ENCODE assay signal across 13 cellular contexts in genomic region chr3:58608648-58609047, GRCh38. TPM values are rescaled to one million over a fixed set of nuclear protein-coding genes. Genes with fewer than 3 reads are reported as not detected.
A peak's percentile ranks its signal among the peaks of the same experiment; 100 is the strongest.
DNase-seq lines count a peak whose midpoint lies in the region; ATAC-seq, FAIRE-seq and TF ChIP-seq lines count a peak whose summit lies in the region.
"Had no signal": no experiment of that assay in that cellular context is flagged by ENCODE, and none has a peak within 500 bp of the region (broad histone marks: within the 10 kb centered on the region; RNA-seq: fewer than 3 reads in every experiment).

No MANE protein-coding gene starts in this region.

- FAIRE-seq in HepG2 (lab: Jason Lieb, UNC), result no peak

- TF ChIP-seq EP300 in HepG2 (IDR thresholded peaks at IDR 0.05; ENCODE audit: low read depth in 2 of 2, low read length in 2 of 2) (no peak), HepG2 (CRISPR knock-in tag; IDR thresholded peaks at IDR 0.05; ENCODE audit: borderline replicate concordance) (no peak)

- H3K4me3 ChIP-seq in PC-3 (ENCODE audit: low read length) (peak overlapping the region; percentile 27; the same call in 1 of the 2 replicates), prostate gland (no peak overlapping the region), HepG2 (replicated peaks in 1 of 3; ENCODE audit: insufficient read depth in 1 of 3, low read depth in 2 of 3, low read length in 3 of 3) (no peak overlapping the region), colonic mucosa (no peak overlapping the region)
- H3K4me3 ChIP-seq: adrenal gland, neural progenitor cell had no signal

- H3K27ac ChIP-seq in PC-3 (ENCODE audit: low read length), result peak overlapping the region; percentile 98
- no peak overlapping the region for H3K27ac ChIP-seq in prostate gland
- no peak overlapping the region for H3K27ac ChIP-seq in HepG2 (ENCODE audit: extremely low read length, insufficient read depth, low read length)
- H3K27ac ChIP-seq in colonic mucosa, result no peak overlapping the region
- H3K27ac ChIP-seq: adrenal gland, neural progenitor cell had no signal

- CTCF ChIA-PET in PC-3 (lab: Charles Lee) (interaction anchor here (0.5 to 0.6 kb wide), 3 partner anchors 19 to 444 kb away, joined by 3 to 6 read pairs (median 3); no protein-coding TSS in a partner anchor), HepG2 (lab: Yijun Ruan, JAX; ENCODE audit: low intra/inter-chr PET ratio, low total read pairs) (no interaction called here)

- WGBS in prostate gland, result 57% methylated on average over 5 of the region's 5 CpGs
- 28% methylated on average over 5 of the region's 5 CpGs for WGBS in HepG2 (ENCODE audit: low lambda C conversion rate)

- TF ChIP-seq RAD21 in HepG2 (CRISPR knock-in tag; IDR thresholded peaks at IDR 0.05), result no peak

- DNase-seq in NCI-H1092 treated with DMSO at 0.1 percent for 48 hours (lab: John Stamatoyannopoulos, UW) (peak; percentile 67), PC-3 (peak; percentile 96), glomerular visceral epithelial cell (ENCODE audit: extremely low spot score) (peak; percentile 89), prostate gland (ENCODE audit: low spot score) (peak; percentile 79), HepG2 (ENCODE audit: low spot score) (no peak), colonic mucosa (no peak)
- no peak for DNase-seq in activated naive CD4-positive, alpha-beta T cell treated with anti-CD3 and anti-CD28 coated beads, Interleukin-2, amount 50 U/mL, for 16 hours
- DNase-seq: adrenal gland; MM.1S; OCI-M1; stimulated activated naive CD4-positive, alpha-beta T cell treated with Interleukin-2 at 50 U/mL for 16 hours; T1000 had no signal

- TF ChIP-seq CTCF in PC-3 (conservative IDR thresholded peaks at IDR 0.05; ENCODE audit: low read depth, low read length), result no peak
- TF ChIP-seq CTCF in prostate gland (IDR thresholded peaks at IDR 0.05), result no peak
- TF ChIP-seq CTCF in HepG2 (CRISPR knock-in tag; IDR thresholded peaks at IDR 0.05), result no peak
- no peak for TF ChIP-seq CTCF in colonic mucosa (IDR thresholded peaks at IDR 0.05)

- H3F3A ChIP-seq in PC-3 (ENCODE audit: low read length, unreplicated experiment), result no peaks in the 10 kb centered on the region

- peak; percentile 85 for ATAC-seq in PC-3
- no peak for ATAC-seq in HepG2

- intact Hi-C loops in PC-3 (cut with micrococcal nuclease), result loop anchor here (1.0 kb wide), 2 partner anchors 21 to 40 kb away; no protein-coding TSS in a partner anchor
- intact Hi-C loops in prostate gland (cut with DNase I), result no loop called here
- intact Hi-C loops in HepG2 (cut with micrococcal nuclease; ENCODE audit: unreplicated experiment), result no loop called here
- intact Hi-C loops in colonic mucosa (cut with DNase I), result no loop called here

- POLR2A ChIA-PET in PC-3 (lab: Charles Lee; ENCODE audit: unreplicated experiment) (no interaction called here), HepG2 (lab: Yijun Ruan, JAX) (no interaction called here)

- H4K20me1 ChIP-seq in PC-3 (ENCODE audit: low read length), result no peaks in the 10 kb centered on the region
- H4K20me1 ChIP-seq in HepG2 (ENCODE audit: insufficient read depth, low read length), result no peaks in the 10 kb centered on the region

- peaks cover 34% of the 10 kb centered on the region for H3K4me1 ChIP-seq in PC-3 (ENCODE audit: insufficient read depth, low read length)
- H3K4me1 ChIP-seq in prostate gland (replicated peaks), result no peaks in the 10 kb centered on the region
- no peaks in the 10 kb centered on the region for H3K4me1 ChIP-seq in HepG2 (ENCODE audit: insufficient read depth, low read length)
- H3K4me1 ChIP-seq in colonic mucosa, result no peaks in the 10 kb centered on the region
- H3K4me1 ChIP-seq: adrenal gland had no signal

- H3K9me2 ChIP-seq in PC-3 (replicated peaks; ENCODE audit: low read length), result no peaks in the 10 kb centered on the region

- H3K9ac ChIP-seq in PC-3 (ENCODE audit: low read length) (peak overlapping the region; percentile 88), HepG2 (ENCODE audit: insufficient read depth, low read depth, low read length) (no peak overlapping the region), colonic mucosa (ENCODE audit: low read depth in 2 of 2, low read length in 2 of 2) (no peak overlapping the region)
- H3K9ac ChIP-seq: neural progenitor cell had no signal

- H3K4me2 ChIP-seq in PC-3 (ENCODE audit: low read length) (peak overlapping the region; percentile 71), HepG2 (ENCODE audit: low read depth, low read length) (no peak overlapping the region)
- H3K4me2 ChIP-seq: neural progenitor cell had no signal

- 0 out of 2 replicates have a peak overlapping the region, but pooled peaks have one; percentile 23 for H2AFZ ChIP-seq in PC-3 (ENCODE audit: low read length)
- no peak overlapping the region for H2AFZ ChIP-seq in HepG2 (ENCODE audit: low read length)
- H2AFZ ChIP-seq: neural progenitor cell had no signal

- TF ChIP-seq POLR2A in prostate gland (IDR thresholded peaks at IDR 0.05) (no peak), HepG2 (IDR thresholded peaks at IDR 0.05; ENCODE audit: insufficient read depth in 1 of 2, low read depth in 2 of 2, low read length in 2 of 2) (no peak)

- no peaks in the 10 kb centered on the region for H3K36me3 ChIP-seq in PC-3 (ENCODE audit: low read depth, low read length)
- H3K36me3 ChIP-seq in prostate gland, result no peaks in the 10 kb centered on the region
- H3K36me3 ChIP-seq in HepG2 (replicated peaks in 1 of 2; ENCODE audit: control insufficient read depth in 1 of 2, insufficient read depth in 2 of 2, low read length in 2 of 2), result no peaks in the 10 kb centered on the region
- H3K36me3 ChIP-seq in colonic mucosa, result no peaks in the 10 kb centered on the region
- H3K36me3 ChIP-seq: adrenal gland, neural progenitor cell had no signal

- H3K79me2 ChIP-seq in PC-3 (ENCODE audit: low read length) (no peaks in the 10 kb centered on the region), HepG2 (ENCODE audit: insufficient read depth, low read length) (no peaks in the 10 kb centered on the region)

- no TSS peak for BruUV-seq in PC-3 (replicated peaks; lab: Mats Ljungman, UMichigan)
- no TSS peak for BruUV-seq in HepG2 (replicated peaks; lab: Mats Ljungman, UMichigan)

- no peaks in the 10 kb centered on the region for H3K27me3 ChIP-seq in PC-3 (ENCODE audit: low read length)
- H3K27me3 ChIP-seq in prostate gland (replicated peaks; ENCODE audit: insufficient read depth), result no peaks in the 10 kb centered on the region
- H3K27me3 ChIP-seq in HepG2 (ENCODE audit: control insufficient read depth in 1 of 2, insufficient read depth in 2 of 2, low read length in 2 of 2), result no peaks in the 10 kb centered on the region; a peak in 1 of 5 replicates
- no peaks in the 10 kb centered on the region for H3K27me3 ChIP-seq in colonic mucosa
- H3K27me3 ChIP-seq: adrenal gland, neural progenitor cell had no signal

- H3K9me3 ChIP-seq in PC-3 (ENCODE audit: low read length) (no peaks in the 10 kb centered on the region), prostate gland (no peaks in the 10 kb centered on the region), HepG2 (ENCODE audit: low read length) (no peaks in the 10 kb centered on the region), colonic mucosa (no peaks in the 10 kb centered on the region)
- H3K9me3 ChIP-seq: adrenal gland had no signal

- in situ Hi-C loops in HepG2 (cut with HindIII; ENCODE audit: extremely low pct_ligation_motif_present, low pct_unique_long_range_greater_than_20kb), result no loop called here

RNA-seq across cellular contexts. Expression of gene FAM107A, which starts 31.5 kb away (rescaled TPM):
- total RNA-seq in PC-3 (2014; rRNA removed) (0.07 and 0.29 TPM in 2 replicates), prostate gland (10 to 100 TPM; 54.5 to 80.2 TPM), HepG2 (2016; rRNA removed; fragmentation: Illumina TruSeq; extraction: Trizol) (not detected in 2 replicates), colonic mucosa (1 to 10 TPM; 2.2 to 5.1 TPM)
- not detected in 2 replicates for total RNA-seq in HepG2 (2016; cell fraction: cytosol; rRNA removed; fragmentation: Illumina TruSeq; extraction: Trizol; ENCODE audit: low read depth)
- total RNA-seq in HepG2 (2016; cell fraction: insoluble cytoplasmic fraction; rRNA removed; fragmentation: Illumina TruSeq; extraction: Trizol), result not detected in 2 replicates
- not detected in 2 replicates for total RNA-seq in HepG2 (2016; cell fraction: membrane; rRNA removed; fragmentation: Illumina TruSeq; extraction: Trizol)
- not detected in 2 replicates for total RNA-seq in HepG2 (2016; cell fraction: nucleus; rRNA removed; fragmentation: Illumina TruSeq; extraction: Trizol)
- polyA plus RNA-seq in HepG2 (2011; rRNA removed), result not detected in 2 replicates
- not detected in 2 replicates for polyA plus RNA-seq in HepG2 (2011; cell fraction: cytosol; rRNA removed)
- polyA plus RNA-seq in HepG2 (2011; cell fraction: nucleus; rRNA removed), result not detected in 2 replicates
- 0.13 and 0.62 TPM in 2 replicates for polyA plus RNA-seq in HepG2 (2012)
- polyA plus RNA-seq in HepG2 (2016; cell fraction: cytosol; fragmentation: Illumina TruSeq; extraction: Trizol; ENCODE audit: low read depth), result not detected in 2 replicates
- polyA plus RNA-seq in HepG2 (2016; cell fraction: insoluble cytoplasmic fraction; fragmentation: Illumina TruSeq; extraction: Trizol; ENCODE audit: low read depth), result not detected in 2 replicates
- not detected in 2 replicates for polyA plus RNA-seq in HepG2 (2016; cell fraction: membrane; fragmentation: Illumina TruSeq; extraction: Trizol; ENCODE audit: low read depth)
- polyA plus RNA-seq in HepG2 (2016; cell fraction: nucleus; fragmentation: Illumina TruSeq; extraction: Trizol; ENCODE audit: insufficient read depth, low read depth), result not detected in 2 replicates
- polyA minus RNA-seq in HepG2 (2011; rRNA and poly(A)+ RNA removed; ENCODE audit: low replicate concordance), result not detected in 2 replicates
- not detected in 2 replicates for polyA minus RNA-seq in HepG2 (2011; cell fraction: cytosol; rRNA and poly(A)+ RNA removed)
- polyA minus RNA-seq in HepG2 (2011; cell fraction: nucleus; rRNA and poly(A)+ RNA removed), result not detected in 2 replicates

RNA-seq across cellular contexts. Expression of gene FAM3D, which starts 57.9 kb away (rescaled TPM):
- total RNA-seq in PC-3 (2014; rRNA removed) (0.40 TPM in 1 of 2 replicates, not detected in the other), prostate gland (10 to 100 TPM in 1 of 2 donors, 1 to 10 TPM in 1; 4.7 to 11.6 TPM), HepG2 (2016; rRNA removed; fragmentation: Illumina TruSeq; extraction: Trizol) (not detected in 2 replicates), colonic mucosa (100 to 1,000 TPM; 646 to 707 TPM)
- total RNA-seq in HepG2 (2016; cell fraction: cytosol; rRNA removed; fragmentation: Illumina TruSeq; extraction: Trizol; ENCODE audit: low read depth), result not detected in 2 replicates
- total RNA-seq in HepG2 (2016; cell fraction: insoluble cytoplasmic fraction; rRNA removed; fragmentation: Illumina TruSeq; extraction: Trizol), result not detected in 2 replicates
- not detected in 2 replicates for total RNA-seq in HepG2 (2016; cell fraction: membrane; rRNA removed; fragmentation: Illumina TruSeq; extraction: Trizol)
- not detected in 2 replicates for total RNA-seq in HepG2 (2016; cell fraction: nucleus; rRNA removed; fragmentation: Illumina TruSeq; extraction: Trizol)
- not detected in 2 replicates for polyA plus RNA-seq in HepG2 (2011; rRNA removed)
- polyA plus RNA-seq in HepG2 (2011; cell fraction: cytosol; rRNA removed), result not detected in 2 replicates
- polyA plus RNA-seq in HepG2 (2011; cell fraction: nucleus; rRNA removed), result not detected in 2 replicates
- not detected in 2 replicates for polyA plus RNA-seq in HepG2 (2012)
- not detected in 2 replicates for polyA plus RNA-seq in HepG2 (2016; cell fraction: cytosol; fragmentation: Illumina TruSeq; extraction: Trizol; ENCODE audit: low read depth)
- polyA plus RNA-seq in HepG2 (2016; cell fraction: insoluble cytoplasmic fraction; fragmentation: Illumina TruSeq; extraction: Trizol; ENCODE audit: low read depth), result not detected in 2 replicates
- polyA plus RNA-seq in HepG2 (2016; cell fraction: membrane; fragmentation: Illumina TruSeq; extraction: Trizol; ENCODE audit: low read depth), result not detected in 2 replicates
- polyA plus RNA-seq in HepG2 (2016; cell fraction: nucleus; fragmentation: Illumina TruSeq; extraction: Trizol; ENCODE audit: insufficient read depth, low read depth), result not detected in 2 replicates
- polyA minus RNA-seq in HepG2 (2011; rRNA and poly(A)+ RNA removed; ENCODE audit: low replicate concordance), result not detected in 2 replicates
- not detected in 2 replicates for polyA minus RNA-seq in HepG2 (2011; cell fraction: cytosol; rRNA and poly(A)+ RNA removed)
- not detected in 2 replicates for polyA minus RNA-seq in HepG2 (2011; cell fraction: nucleus; rRNA and poly(A)+ RNA removed)

Comparison
In these comparisons a context has a peak if more than half of its experiments do, and no peak if none do; other contexts are left out.
1. DNase-seq: peak in NCI-H1092 treated with DMSO at 0.1 percent for 48 hours (single experiment), PC-3 (single experiment), glomerular visceral epithelial cell (single experiment) and prostate gland (single experiment); none in HepG2 (single experiment), activated naive CD4-positive, alpha-beta T cell treated with anti-CD3 and anti-CD28 coated beads, Interleukin-2, amount 50 U/mL, for 16 hours (single experiment) and colonic mucosa (single experiment).
2. RNA of gene FAM107A, which starts 31.5 kb away (total RNA-seq): 54.5 to 80.2 TPM in prostate gland; 2.2 to 5.1 TPM in colonic mucosa, 0.07 to 0.29 TPM in PC-3 and not detected in HepG2; every median in the first group is over 4 times any median in the second.
3. RNA of gene FAM3D, which starts 57.9 kb away (total RNA-seq): 646 to 707 TPM in colonic mucosa; 4.7 to 11.6 TPM in prostate gland, 0.40 TPM in PC-3 and not detected in HepG2; every median in the first group is over 10 times any median in the second.